Comparison of ENCODE assay signal across 10 cellular contexts in genomic region chr6:90135672-90136071, GRCh38.
DNase-seq lines count a peak whose midpoint lies in the region; TF ChIP-seq lines count a peak whose summit lies in the region.
"Had no signal": no experiment of that assay in that cellular context is flagged by ENCODE, and none has a peak within 500 bp of the region (broad histone marks: within the 10 kb centered on the region; RNA-seq: fewer than 3 reads in every experiment).

No MANE protein-coding gene starts in this region.

- intact Hi-C loops in mammary epithelial cell (cut with micrococcal nuclease), result no loop called here
- intact Hi-C loops in OCI-LY7 (cut with micrococcal nuclease; ENCODE audit: unreplicated experiment), result no loop called here

- TF ChIP-seq CTCF in OCI-LY1 (IDR thresholded peaks at IDR 0.05; ENCODE audit: low read length), result no peak
- TF ChIP-seq CTCF in mammary epithelial cell (conservative IDR thresholded peaks at IDR 0.05 in 1 of 2, IDR thresholded peaks at IDR 0.05 in 1 of 2; ENCODE audit: extremely low read depth in 1 of 2, insufficient read depth in 1 of 2, low read depth in 1 of 2, low read length in 2 of 2), result no peak
- no peak for TF ChIP-seq CTCF in OCI-LY7 (conservative IDR thresholded peaks at IDR 0.05; ENCODE audit: low read length)
- TF ChIP-seq CTCF in suprapubic skin (IDR thresholded peaks at IDR 0.05), result no peak

- in situ Hi-C loops in mammary epithelial cell (cut with MboI; ENCODE audit: low sequenced_read_pairs in 2 of 2), result no loop called here

- H3K9me2 ChIP-seq in OCI-LY1 (ENCODE audit: low read depth, low read length) (no peaks in the 10 kb centered on the region), OCI-LY7 (ENCODE audit: insufficient read depth, low read length) (no peaks in the 10 kb centered on the region)

- H3K36me3 ChIP-seq in OCI-LY1 (ENCODE audit: insufficient read depth, low read length), result peaks cover 78% of the 10 kb centered on the region
- H3K36me3 ChIP-seq in mammary epithelial cell (ENCODE audit: insufficient read depth, low read length), result no peaks in the 10 kb centered on the region
- peaks cover 43% of the 10 kb centered on the region for H3K36me3 ChIP-seq in OCI-LY7 (ENCODE audit: insufficient read depth, low read length)
- no peaks in the 10 kb centered on the region for H3K36me3 ChIP-seq in suprapubic skin

- H3K9me3 ChIP-seq in OCI-LY1 (ENCODE audit: low read length) (no peaks in the 10 kb centered on the region), mammary epithelial cell (replicated peaks; ENCODE audit: insufficient read depth, low read length) (no peaks in the 10 kb centered on the region), OCI-LY7 (ENCODE audit: low read length) (no peaks in the 10 kb centered on the region), suprapubic skin (no peaks in the 10 kb centered on the region)

- H3K4me1 ChIP-seq in OCI-LY1 (ENCODE audit: insufficient read depth, low read length, severe bottlenecking) (peaks cover 85% of the 10 kb centered on the region), mammary epithelial cell (ENCODE audit: insufficient read depth, low read length) (no peaks in the 10 kb centered on the region), OCI-LY7 (ENCODE audit: insufficient read depth, low read length, poor library complexity, severe bottlenecking) (peaks cover 23% of the 10 kb centered on the region), suprapubic skin (peaks cover 20% of the 10 kb centered on the region)

- H3F3A ChIP-seq in OCI-LY1 (ENCODE audit: insufficient read depth, low read length), result 0 out of 2 replicates have a peak, but pooled peaks cover 6% of the 10 kb centered on the region

- BruUV-seq in mammary epithelial cell (replicated peaks; lab: Mats Ljungman, UMichigan), result no TSS peak
- BruUV-seq in OCI-LY7 (replicated peaks; lab: Mats Ljungman, UMichigan), result no TSS peak

- no peak overlapping the region for H2AFZ ChIP-seq in OCI-LY1 (ENCODE audit: low read length)
- H2AFZ ChIP-seq in mammary epithelial cell (ENCODE audit: low read depth, low read length), result no peak overlapping the region
- no peak overlapping the region for H2AFZ ChIP-seq in OCI-LY7 (ENCODE audit: low read length)

- TF ChIP-seq EP300 in suprapubic skin (IDR thresholded peaks at IDR 0.05), result no peak

- DNase-seq in EH (ENCODE audit: low read depth) (peak; percentile 63), mammary epithelial cell (peak; percentile 57), non-pigmented ciliary epithelial cell (ENCODE audit: low read depth) (peak; percentile 63), SW 1271 (lab: John Stamatoyannopoulos, UW) (no peak), OCI-LY7 (ENCODE audit: low spot score) (no peak), suprapubic skin (ENCODE audit: low spot score in 2 of 2) (no peak)
- no peak for DNase-seq in effector CD4-positive, alpha-beta T cell
- DNase-seq: DMS 273 treated with DMSO at 0.1 percent for 48 hours, NCI-H1436 treated with DMSO at 0.1 percent for 48 hours had no signal

- H4K20me1 ChIP-seq in OCI-LY1 (ENCODE audit: insufficient read depth, low read length) (no peaks in the 10 kb centered on the region), mammary epithelial cell (ENCODE audit: insufficient read depth, low read length) (no peaks in the 10 kb centered on the region), OCI-LY7 (ENCODE audit: insufficient read depth, low read length) (0 out of 2 replicates have a peak, but pooled peaks cover 13% of the 10 kb centered on the region)

- dilution Hi-C loops in mammary epithelial cell (cut with HindIII; ENCODE audit: low sequenced_read_pairs), result no loop called here

- TF ChIP-seq POLR2A in suprapubic skin (IDR thresholded peaks at IDR 0.05), result no peak

- H3K79me2 ChIP-seq in OCI-LY1 (ENCODE audit: insufficient read depth, low read length), result peaks cover 87% of the 10 kb centered on the region
- H3K79me2 ChIP-seq in mammary epithelial cell (ENCODE audit: insufficient read depth, low read length), result no peaks in the 10 kb centered on the region
- H3K79me2 ChIP-seq in OCI-LY7 (ENCODE audit: insufficient read depth, low read depth, low read length), result peaks cover 75% of the 10 kb centered on the region

- no peak overlapping the region for H3K4me2 ChIP-seq in OCI-LY1 (ENCODE audit: low read length)
- H3K4me2 ChIP-seq in mammary epithelial cell (ENCODE audit: insufficient read depth, low read depth, low read length), result no peak overlapping the region
- no peak overlapping the region for H3K4me2 ChIP-seq in OCI-LY7 (ENCODE audit: low read length)

- H3K9ac ChIP-seq in OCI-LY1 (ENCODE audit: low read length) (no peak overlapping the region), mammary epithelial cell (ENCODE audit: insufficient read depth, low read length) (no peak overlapping the region)

- POLR2A ChIA-PET in OCI-LY7 (lab: Charles Lee), result interaction anchor here (0.6 to 0.8 kb wide), 2 partner anchors 50 to 266 kb away, joined by 3 read pairs; no protein-coding TSS in a partner anchor

- H3K4me3 ChIP-seq in OCI-LY1 (ENCODE audit: low read depth, low read length, poor library complexity, severe bottlenecking) (no peak overlapping the region), mammary epithelial cell (replicated peaks in 1 of 3; ENCODE audit: insufficient read depth in 1 of 3, low read depth in 2 of 3, low read length in 3 of 3) (no peak overlapping the region), OCI-LY7 (ENCODE audit: low read depth, low read length, poor library complexity, severe bottlenecking) (no peak overlapping the region), suprapubic skin (no peak overlapping the region)

- CTCF ChIA-PET in mammary epithelial cell (lab: Charles Lee; ENCODE audit: low non-redundant PET) (no interaction called here), OCI-LY7 (lab: Charles Lee; ENCODE audit: unreplicated experiment) (interaction anchor here (0.5 kb wide), 1 partner anchor 17 kb away, joined by 3 read pairs; no protein-coding TSS in a partner anchor)

- peak overlapping the region; percentile 54 for H3K27ac ChIP-seq in OCI-LY1 (ENCODE audit: low read depth, low read length, poor library complexity, severe bottlenecking)
- no peak overlapping the region for H3K27ac ChIP-seq in mammary epithelial cell (ENCODE audit: insufficient read depth, low read depth, low read length)
- no peak overlapping the region for H3K27ac ChIP-seq in OCI-LY7 (ENCODE audit: low read depth, low read length, poor library complexity, severe bottlenecking)
- H3K27ac ChIP-seq in suprapubic skin, result no peak overlapping the region

- H3K27me3 ChIP-seq in OCI-LY1 (ENCODE audit: insufficient read depth, low read length) (no peaks in the 10 kb centered on the region), mammary epithelial cell (ENCODE audit: insufficient read depth, low read length) (no peaks in the 10 kb centered on the region), suprapubic skin (no peaks in the 10 kb centered on the region)

- 80% methylated on average over 3 of the region's 5 CpGs for WGBS in mammary epithelial cell (ENCODE audit: low coverage, missing lambda C conversion rate)
- 83% methylated on average over 5 of the region's 5 CpGs for WGBS in suprapubic skin

Comparison
In these comparisons a context has a peak if more than half of its experiments do, and no peak if none do; other contexts are left out.
1. DNase-seq: peak in EH (single experiment), mammary epithelial cell (single experiment) and non-pigmented ciliary epithelial cell (single experiment); none in SW 1271 (0 of 2), OCI-LY7 (single experiment), suprapubic skin (0 of 2) and effector CD4-positive, alpha-beta T cell (single experiment).